In genomic region chr21:46322351-46323226, GRCh38 we compare ENCODE assay signal across 8 cellular contexts. TPM values are rescaled to one million over a fixed set of nuclear protein-coding genes. Genes with fewer than 3 reads are reported as not detected.
DNase-seq lines count a peak whose midpoint lies in the region; ATAC-seq, FAIRE-seq and TF ChIP-seq lines count a peak whose summit lies in the region.

No MANE protein-coding gene starts in this region.

- no peak for TF ChIP-seq CTCF in astrocyte (IDR thresholded peaks at IDR 0.05; ENCODE audit: insufficient read depth, low read depth, low read length)
- no peak for TF ChIP-seq CTCF in suprapubic skin (IDR thresholded peaks at IDR 0.05)

- H4K20me1 ChIP-seq in astrocyte (ENCODE audit: insufficient read depth, low read length): peaks cover 6% of the 10 kb centered on the region

- TF ChIP-seq POLR2A in suprapubic skin (IDR thresholded peaks at IDR 0.05): no peak

- peak overlapping the region; percentile 91 for H3K4me3 Mint-ChIP-seq in astrocyte (ENCODE audit: unreplicated experiment)

- FAIRE-seq in astrocyte (lab: Jason Lieb, UNC): no peak

- peak overlapping the region; percentile 97 for H3K4me2 ChIP-seq in astrocyte (ENCODE audit: low read length)

- peaks cover 2% of the 10 kb centered on the region for H3K36me3 Mint-ChIP-seq in astrocyte (ENCODE audit: low read depth, unreplicated experiment)

- H3K27ac ChIP-seq in astrocyte (ENCODE audit: low read depth, low read length) (peak overlapping the region; percentile 88), suprapubic skin (no peak overlapping the region)

- peaks cover 69% of the 10 kb centered on the region for H3K79me2 ChIP-seq in astrocyte (ENCODE audit: insufficient read depth, low read length)

- H3K4me1 Mint-ChIP-seq in astrocyte (ENCODE audit: low read depth, unreplicated experiment): peaks cover 11% of the 10 kb centered on the region

- peak overlapping the region; percentile 84 for H2AFZ ChIP-seq in astrocyte (ENCODE audit: low read depth, low read length)

- H3K27me3 ChIP-seq in MG63 (no peaks in the 10 kb centered on the region), astrocyte (ENCODE audit: insufficient read depth, low read length) (no peaks in the 10 kb centered on the region), suprapubic skin (no peaks in the 10 kb centered on the region)

- DNase-seq in EL: peak; percentile 44
- peak; percentile 30 for DNase-seq in MG63
- DNase-seq in astrocyte (ENCODE audit: low read depth): peak; percentile 47
- peak; percentile 54 for DNase-seq in left lobe of liver (ENCODE audit: low spot score)
- no peak for DNase-seq in suprapubic skin (ENCODE audit: low spot score in 2 of 2)
- no peak for DNase-seq in germinal center (ENCODE audit: low spot score)
- DNase-seq in NCI-H2196 (lab: John Stamatoyannopoulos, UW; ENCODE audit: unreplicated experiment): no peak

- H3K27ac Mint-ChIP-seq in astrocyte (ENCODE audit: unreplicated experiment): peak overlapping the region; percentile 62

- H3K9me3 Mint-ChIP-seq in astrocyte (ENCODE audit: unreplicated experiment): no peaks in the 10 kb centered on the region

- H3K36me3 ChIP-seq in MG63: peaks cover 49% of the 10 kb centered on the region
- H3K36me3 ChIP-seq in astrocyte (ENCODE audit: insufficient read depth, low read length): no peaks in the 10 kb centered on the region
- H3K36me3 ChIP-seq in suprapubic skin: no peaks in the 10 kb centered on the region

- 6% methylated on average over 30 of the region's 50 CpGs for WGBS in suprapubic skin

- H3K9me3 ChIP-seq in MG63 (no peaks in the 10 kb centered on the region), astrocyte (ENCODE audit: insufficient read depth, low read depth, low read length) (no peaks in the 10 kb centered on the region), suprapubic skin (no peaks in the 10 kb centered on the region)

- H3K4me3 ChIP-seq in MG63 (peak overlapping the region; percentile 99), astrocyte (ENCODE audit: insufficient read depth, low read depth, low read length) (peak overlapping the region; percentile 82), suprapubic skin (peak overlapping the region; percentile 100)

- ATAC-seq in left lobe of liver (no peak), HG03139 (IDR thresholded peaks at IDR 0.05; ENCODE audit: unreplicated experiment) (no peak)

- peaks cover 16% of the 10 kb centered on the region for H3K4me1 ChIP-seq in astrocyte (ENCODE audit: insufficient read depth, low read length)
- H3K4me1 ChIP-seq in suprapubic skin: peaks cover 30% of the 10 kb centered on the region

- peak overlapping the region; percentile 90 for H3K9ac ChIP-seq in astrocyte (ENCODE audit: low read length)

- TF ChIP-seq EP300 in suprapubic skin (IDR thresholded peaks at IDR 0.05): no peak

- no peaks in the 10 kb centered on the region for H3K27me3 Mint-ChIP-seq in astrocyte (ENCODE audit: low read depth, unreplicated experiment)

RNA-seq across cellular contexts. Expression of gene C21orf58, which starts 1.1 kb away (rescaled TPM):
- total RNA-seq in MG63 (2014; rRNA removed; shearing (Covaris generic); ENCODE audit: low replicate concordance): 3.0 and 4.7 TPM in 2 replicates
- total RNA-seq in astrocyte (3.1 and 3.2 TPM in 2 replicates), left lobe of liver (2.1 TPM), suprapubic skin (1 to 10 TPM in 3 of 4 donors, under 1 TPM in 1; 0.73 to 9.7 (median 3.5) TPM)

RNA-seq across cellular contexts. Expression of gene PCNT, which starts 1.4 kb away (rescaled TPM):
- total RNA-seq in MG63 (2014; rRNA removed; shearing (Covaris generic); ENCODE audit: low replicate concordance): 51.7 and 57.0 TPM in 2 replicates
- total RNA-seq in astrocyte (19.9 and 23.4 TPM in 2 replicates), left lobe of liver (13.2 TPM), suprapubic skin (10 to 100 TPM; 27.4 to 65.2 (median 47.0) TPM)

RNA-seq across cellular contexts. Expression of gene YBEY, which starts 36.4 kb away (rescaled TPM):
- 42.8 and 55.8 TPM in 2 replicates for total RNA-seq in MG63 (2014; rRNA removed; shearing (Covaris generic); ENCODE audit: low replicate concordance)
- total RNA-seq in astrocyte (13.5 and 16.8 TPM in 2 replicates), left lobe of liver (6.0 TPM), suprapubic skin (10 to 100 TPM; 13.3 to 23.8 (median 18.8) TPM)

RNA-seq across cellular contexts. Expression of gene MCM3AP, which starts 37.2 kb away (rescaled TPM):
- 76.0 and 108 TPM in 2 replicates for total RNA-seq in MG63 (2014; rRNA removed; shearing (Covaris generic); ENCODE audit: low replicate concordance)
- total RNA-seq in astrocyte (84.2 and 86.7 TPM in 2 replicates), left lobe of liver (46.9 TPM), suprapubic skin (100 to 1,000 TPM in 1 of 4 donors, 10 to 100 TPM in 3; 77.9 to 134 (median 79.8) TPM)

Comparison
In these comparisons a context has a peak if more than half of its experiments do, and no peak if none do; other contexts are left out.
1. DNase-seq: peak in EL (single experiment), MG63 (single experiment), astrocyte (single experiment) and left lobe of liver (single experiment); none in suprapubic skin (0 of 2), germinal center (single experiment) and NCI-H2196 (single experiment).
2. Peak in every context shown above with its lines, with median percentiles within 50 percentile points of each other: H3K4me3 ChIP-seq.